ENCODE assay signal across 15 cellular contexts in the genomic region with DNA sequence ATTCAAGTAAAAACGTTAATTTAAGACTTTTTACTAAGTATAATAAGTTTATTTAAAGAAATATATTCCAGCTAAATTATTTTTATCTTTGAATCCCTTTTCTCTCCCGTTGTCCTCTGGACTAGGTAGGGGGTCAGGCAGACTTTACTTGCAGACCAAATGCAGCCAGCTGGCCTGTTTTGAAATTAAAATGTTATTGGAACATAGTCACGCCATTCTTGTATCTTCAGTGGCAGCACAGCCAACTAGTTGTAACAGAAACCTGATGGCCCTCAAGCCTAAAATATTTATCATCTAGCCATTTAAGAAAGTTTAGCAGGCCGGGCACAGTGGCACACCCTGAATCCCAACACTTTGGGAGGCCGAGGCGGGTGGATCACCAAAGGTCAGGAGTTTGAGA. TPM values are rescaled to one million over a fixed set of nuclear protein-coding genes. Genes with fewer than 3 reads are reported as not detected.
DNase-seq lines count a peak whose midpoint lies in the region; ATAC-seq and TF ChIP-seq lines count a peak whose summit lies in the region.
"Had no signal": no experiment of that assay in that cellular context is flagged by ENCODE, and none has a peak within 500 bp of the region (broad histone marks: within the 10 kb centered on the region; RNA-seq: fewer than 3 reads in every experiment).

No MANE protein-coding gene starts in this region.

- no peaks in the 10 kb centered on the region for H3K36me3 ChIP-seq in right atrium auricular region
- no peaks in the 10 kb centered on the region for H3K36me3 ChIP-seq in body of pancreas (replicated peaks in 1 of 2; ENCODE audit: insufficient read depth in 1 of 2, low read depth in 2 of 2)

- H3K27me3 Mint-ChIP-seq in type B pancreatic cell = peaks cover 6% of the 10 kb centered on the region

- ATAC-seq in Right ventricle myocardium inferior = peak; percentile 28
- no peak for ATAC-seq in body of pancreas
- peak; percentile 39 for ATAC-seq in left ventricle myocardium superior
- no peak for ATAC-seq in HG03565 (IDR thresholded peaks at IDR 0.05; ENCODE audit: unreplicated experiment)
- ATAC-seq: Panc1 had no signal

- H3K4me1 Mint-ChIP-seq in type B pancreatic cell (ENCODE audit: unreplicated experiment) = peaks cover 4% of the 10 kb centered on the region

- H3K36me3 Mint-ChIP-seq in type B pancreatic cell = peaks cover 36% of the 10 kb centered on the region

- TF ChIP-seq CTCF in right atrium auricular region (IDR thresholded peaks at IDR 0.05) = no peak
- no peak for TF ChIP-seq CTCF in body of pancreas (IDR thresholded peaks at IDR 0.05)
- TF ChIP-seq CTCF in type B pancreatic cell (conservative IDR thresholded peaks at IDR 0.05) = no peak

- no peak overlapping the region for H3K27ac Mint-ChIP-seq in type B pancreatic cell

- DNase-seq in Right ventricle myocardium inferior (ENCODE audit: missing footprints) = no peak
- no peak for DNase-seq in right atrium auricular region (ENCODE audit: low spot score)
- no peak for DNase-seq in body of pancreas
- no peak for DNase-seq in left ventricle myocardium superior
- DNase-seq in type B pancreatic cell (ENCODE audit: extremely low spot score, unreplicated experiment) = no peak
- no peak for DNase-seq in midbrain (lab: John Stamatoyannopoulos, UW)
- DNase-seq in DMS 273 treated with DMSO at 0.1 percent for 48 hours (lab: John Stamatoyannopoulos, UW) = no peak
- DNase-seq: GDM1, KBM-7, MV-4-11, NCI-H1694 treated with DMSO at 0.1 percent for 48 hours had no signal

- H3K27ac ChIP-seq in right atrium auricular region (no peak overlapping the region), body of pancreas (peak overlapping the region; percentile 0 to 54 (median 28))
- H3K27ac ChIP-seq: 22Rv1 had no signal

- no peaks in the 10 kb centered on the region for H3K27me3 ChIP-seq in right atrium auricular region
- H3K27me3 ChIP-seq in body of pancreas = no peaks in the 10 kb centered on the region

- H3K4me1 ChIP-seq in right atrium auricular region (no peaks in the 10 kb centered on the region), body of pancreas (peaks cover 36% of the 10 kb centered on the region)
- H3K4me1 ChIP-seq: HAP-1 had no signal

- H3K9me3 ChIP-seq in right atrium auricular region (no peaks in the 10 kb centered on the region), body of pancreas (no peaks in the 10 kb centered on the region)
- H3K9me3 ChIP-seq: HAP-1 had no signal

- WGBS in body of pancreas, 2 donors = 59 to 69% methylated on average over 5 to 6 of the region's 6 CpGs

- H3K9me3 Mint-ChIP-seq in type B pancreatic cell = no peaks in the 10 kb centered on the region

- no peak for TF ChIP-seq POLR2A in body of pancreas (IDR thresholded peaks at IDR 0.05)

- intact Hi-C loops in Right ventricle myocardium inferior (cut with DNase I) = no loop called here
- intact Hi-C loops in body of pancreas (cut with DNase I) = no loop called here
- intact Hi-C loops in left ventricle myocardium superior (cut with micrococcal nuclease) = no loop called here

- peak overlapping the region; percentile 10 for H3K4me3 Mint-ChIP-seq in type B pancreatic cell

- H3K4me3 ChIP-seq in right atrium auricular region (no peak overlapping the region), body of pancreas (no peak overlapping the region)
- H3K4me3 ChIP-seq: HAP-1 had no signal

RNA-seq across cellular contexts. Expression of a gene that starts 52.7 kb away (rescaled TPM):
- 5.8 TPM for total RNA-seq in Right ventricle myocardium inferior
- 10 to 100 TPM in 1 of 2 donors, 1 to 10 TPM in 1; 3.4 to 13.1 TPM for total RNA-seq in right atrium auricular region
- total RNA-seq in body of pancreas = 10 to 100 TPM; 30.0 to 59.7 TPM
- total RNA-seq in left ventricle myocardium superior = 4.1 TPM
- 153 and 573 TPM in 2 replicates for total RNA-seq in type B pancreatic cell (ENCODE audit: low replicate concordance)

Comparison
In these comparisons a context has a peak if more than half of its experiments do, and no peak if none do; other contexts are left out.
1. ATAC-seq: peak in Right ventricle myocardium inferior (single experiment) and left ventricle myocardium superior (single experiment); none in body of pancreas (single experiment) and HG03565 (single experiment).
2. H3K27ac ChIP-seq: peak in body of pancreas (4 of 4); none in right atrium auricular region (0 of 2).